Comparison of ENCODE assay signal across 1 cellular context in genomic region chr3:117910820-117911524, GRCh38.
TF ChIP-seq lines count a peak whose summit lies in the region.

No MANE protein-coding gene starts in this region.

TF ChIP-seq in SK-N-SH, 30 proteins besides CTCF, POLR2A, EP300 and RAD21 (continued from another document):
- TF ChIP-seq RCOR1 (IDR thresholded peaks at IDR 0.05; ENCODE audit: low read length), result peak; percentile 93
- TF ChIP-seq, protein P1, sequence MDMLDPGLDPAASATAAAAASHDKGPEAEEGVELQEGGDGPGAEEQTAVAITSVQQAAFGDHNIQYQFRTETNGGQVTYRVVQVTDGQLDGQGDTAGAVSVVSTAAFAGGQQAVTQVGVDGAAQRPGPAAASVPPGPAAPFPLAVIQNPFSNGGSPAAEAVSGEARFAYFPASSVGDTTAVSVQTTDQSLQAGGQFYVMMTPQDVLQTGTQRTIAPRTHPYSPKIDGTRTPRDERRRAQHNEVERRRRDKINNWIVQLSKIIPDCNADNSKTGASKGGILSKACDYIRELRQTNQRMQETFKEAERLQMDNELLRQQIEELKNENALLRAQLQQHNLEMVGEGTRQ (IDR thresholded peaks at IDR 0.05; ENCODE audit: borderline replicate concordance, low read depth, low read length), result no peak
- TF ChIP-seq, protein P2, sequence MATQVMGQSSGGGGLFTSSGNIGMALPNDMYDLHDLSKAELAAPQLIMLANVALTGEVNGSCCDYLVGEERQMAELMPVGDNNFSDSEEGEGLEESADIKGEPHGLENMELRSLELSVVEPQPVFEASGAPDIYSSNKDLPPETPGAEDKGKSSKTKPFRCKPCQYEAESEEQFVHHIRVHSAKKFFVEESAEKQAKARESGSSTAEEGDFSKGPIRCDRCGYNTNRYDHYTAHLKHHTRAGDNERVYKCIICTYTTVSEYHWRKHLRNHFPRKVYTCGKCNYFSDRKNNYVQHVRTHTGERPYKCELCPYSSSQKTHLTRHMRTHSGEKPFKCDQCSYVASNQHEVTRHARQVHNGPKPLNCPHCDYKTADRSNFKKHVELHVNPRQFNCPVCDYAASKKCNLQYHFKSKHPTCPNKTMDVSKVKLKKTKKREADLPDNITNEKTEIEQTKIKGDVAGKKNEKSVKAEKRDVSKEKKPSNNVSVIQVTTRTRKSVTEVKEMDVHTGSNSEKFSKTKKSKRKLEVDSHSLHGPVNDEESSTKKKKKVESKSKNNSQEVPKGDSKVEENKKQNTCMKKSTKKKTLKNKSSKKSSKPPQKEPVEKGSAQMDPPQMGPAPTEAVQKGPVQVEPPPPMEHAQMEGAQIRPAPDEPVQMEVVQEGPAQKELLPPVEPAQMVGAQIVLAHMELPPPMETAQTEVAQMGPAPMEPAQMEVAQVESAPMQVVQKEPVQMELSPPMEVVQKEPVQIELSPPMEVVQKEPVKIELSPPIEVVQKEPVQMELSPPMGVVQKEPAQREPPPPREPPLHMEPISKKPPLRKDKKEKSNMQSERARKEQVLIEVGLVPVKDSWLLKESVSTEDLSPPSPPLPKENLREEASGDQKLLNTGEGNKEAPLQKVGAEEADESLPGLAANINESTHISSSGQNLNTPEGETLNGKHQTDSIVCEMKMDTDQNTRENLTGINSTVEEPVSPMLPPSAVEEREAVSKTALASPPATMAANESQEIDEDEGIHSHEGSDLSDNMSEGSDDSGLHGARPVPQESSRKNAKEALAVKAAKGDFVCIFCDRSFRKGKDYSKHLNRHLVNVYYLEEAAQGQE (IDR thresholded peaks at IDR 0.05; ENCODE audit: low read depth, low read length), result no peak
- no peak for TF ChIP-seq TAF1 (IDR thresholded peaks at IDR 0.05; ENCODE audit: borderline replicate concordance, low read depth, low read length)
- peak; percentile 81 for TF ChIP-seq GATA2 (CRISPR knock-in tag; IDR thresholded peaks at IDR 0.05)
- no peak for TF ChIP-seq NRF1 (IDR thresholded peaks at IDR 0.05; ENCODE audit: low read depth, low read length)
- TF ChIP-seq NFIC (IDR thresholded peaks at IDR 0.05; ENCODE audit: borderline replicate concordance), result no peak
- no peak for TF ChIP-seq GABPA (IDR thresholded peaks at IDR 0.05; ENCODE audit: low read depth)
- no peak for TF ChIP-seq ELF1 (IDR thresholded peaks at IDR 0.05)
- no peak for TF ChIP-seq EZH2phosphoT487 (IDR thresholded peaks at IDR 0.05; ENCODE audit: borderline replicate concordance, low read depth)
- TF ChIP-seq, protein P3, sequence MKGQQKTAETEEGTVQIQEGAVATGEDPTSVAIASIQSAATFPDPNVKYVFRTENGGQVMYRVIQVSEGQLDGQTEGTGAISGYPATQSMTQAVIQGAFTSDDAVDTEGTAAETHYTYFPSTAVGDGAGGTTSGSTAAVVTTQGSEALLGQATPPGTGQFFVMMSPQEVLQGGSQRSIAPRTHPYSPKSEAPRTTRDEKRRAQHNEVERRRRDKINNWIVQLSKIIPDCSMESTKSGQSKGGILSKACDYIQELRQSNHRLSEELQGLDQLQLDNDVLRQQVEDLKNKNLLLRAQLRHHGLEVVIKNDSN (IDR thresholded peaks at IDR 0.05; ENCODE audit: borderline replicate concordance, low read depth), result no peak
- TF ChIP-seq FOXJ3 (CRISPR knock-in tag; IDR thresholded peaks at IDR 0.05), result no peak; the same call in 1 of the 2 replicates
- no peak for TF ChIP-seq MAX (IDR thresholded peaks at IDR 0.05; ENCODE audit: low read depth)
- TF ChIP-seq JUND (IDR thresholded peaks at IDR 0.05), result no peak
- peak; percentile 30; the same call in 1 of the 2 replicates for TF ChIP-seq PBX3 (IDR thresholded peaks at IDR 0.05)
- no peak for TF ChIP-seq SIN3A (IDR thresholded peaks at IDR 0.05; ENCODE audit: borderline replicate concordance, low read depth, low read length)
- no peak for TF ChIP-seq MEF2A (IDR thresholded peaks at IDR 0.05; ENCODE audit: borderline replicate concordance, low read depth)
